14 cellular contexts compared by ENCODE assay signal in the genomic region with DNA sequence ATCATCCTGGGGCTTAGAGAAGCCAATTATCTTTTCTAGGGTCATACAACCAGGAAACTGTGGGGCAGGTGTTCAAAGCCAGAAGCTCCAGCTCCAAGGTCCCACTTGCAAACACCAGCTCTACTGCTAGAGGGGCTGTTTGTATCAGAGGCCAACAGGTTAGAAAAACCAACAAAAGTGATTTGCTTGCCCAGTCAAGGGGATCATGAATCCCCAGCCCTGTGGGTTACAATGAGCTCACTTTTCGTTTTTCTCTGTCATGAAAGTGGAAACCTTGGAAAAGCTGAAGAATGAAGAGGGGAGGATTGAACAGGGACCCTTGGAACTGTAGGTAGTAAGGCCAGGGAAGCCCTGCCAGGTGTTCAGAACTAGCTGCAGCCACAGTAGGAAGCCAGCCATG.
"Had no signal": no experiment of that assay in that cellular context is flagged by ENCODE, and none has a peak within 500 bp of the region (broad histone marks: within the 10 kb centered on the region; RNA-seq: fewer than 3 reads in every experiment).

No MANE protein-coding gene starts in this region.

- H3K9me3 ChIP-seq: breast epithelium, esophagus squamous epithelium, left ventricle myocardium inferior, tibial artery had no signal

- H3K4me1 ChIP-seq: breast epithelium, parathyroid adenoma, tibial artery had no signal

- H3K4me3 ChIP-seq: breast epithelium, esophagus squamous epithelium, left ventricle myocardium inferior, neural progenitor cell, tibial artery had no signal

- H3K36me3 ChIP-seq: breast epithelium, esophagus squamous epithelium, left ventricle myocardium inferior, neural progenitor cell, tibial artery had no signal

- H3K9ac ChIP-seq: neural progenitor cell, parathyroid adenoma had no signal

- H3K27ac ChIP-seq: breast epithelium, esophagus squamous epithelium, left ventricle myocardium inferior, neural progenitor cell, parathyroid adenoma, tibial artery, VCaP had no signal

- H3K27me3 ChIP-seq: breast epithelium, neural progenitor cell, tibial artery had no signal

- DNase-seq: activated CD4-positive, alpha-beta memory T cell treated with anti-CD3 and anti-CD28 coated beads, Interleukin-2, amount 10 ng/mL, durations not matched to agents 7 days and 5 days; activated gamma-delta T cell treated with Interleukin-2 at 50 U/mL for 16 hours; activated naive CD8-positive, alpha-beta T cell treated with anti-CD3 and anti-CD28 coated beads for 36 hours; activated T-cell treated with anti-CD3 and anti-CD28 coated beads, Interleukin-2, amount 50 U/mL, for 72 hours; esophagus squamous epithelium; left ventricle myocardium inferior; small intestine; T-helper 1 cell; tibial artery had no signal

- ATAC-seq: activated T-cell treated with anti-CD3 and anti-CD28 coated beads, Interleukin-2, amount 50 U/mL, for 72 hours; stimulated activated effector memory CD8-positive, alpha-beta T cell treated with anti-CD3 and anti-CD28 coated beads, Interleukin-12 subunit alpha, Interleukin-12 subunit beta, amount 100 ng/mL, for 72 hours had no signal
